8 cellular contexts compared by ENCODE assay signal in genomic region chr1:40315239-40315794, GRCh38.
A peak's percentile ranks its signal among the peaks of the same experiment; 100 is the strongest.
DNase-seq lines count a peak whose midpoint lies in the region; ATAC-seq and TF ChIP-seq lines count a peak whose summit lies in the region.

No MANE protein-coding gene starts in this region.

- DNase-seq in EL: peak; percentile 83
- DNase-seq in NCI-H2227 (lab: John Stamatoyannopoulos, UW; ENCODE audit: unreplicated experiment): peak; percentile 89
- DNase-seq in activated CD4-positive, alpha-beta T cell treated with anti-CD3 and anti-CD28 coated beads for 4 hours: peak; percentile 80 to 83
- DNase-seq in choroid plexus epithelial cell (ENCODE audit: low read depth): peak; percentile 93
- peak; percentile 77 for DNase-seq in kidney tubule cell (ENCODE audit: low spot score)
- DNase-seq in stimulated activated CD4-positive, alpha-beta T cell treated with anti-CD3 and anti-CD28 coated beads, Interleukin-15, amount 100 ng/mL, for 1 hour (ENCODE audit: low read depth in 1 of 2, low spot score in 1 of 2): peak; percentile 75 to 76

- peak overlapping the region; percentile 48 for H3K4me3 ChIP-seq in choroid plexus epithelial cell (ENCODE audit: low read depth, low read length)

- TF ChIP-seq CTCF in choroid plexus epithelial cell (conservative IDR thresholded peaks at IDR 0.05; ENCODE audit: low read depth, low read length): peak; percentile 91

- ATAC-seq in HG02678 (IDR thresholded peaks at IDR 0.05; ENCODE audit: unreplicated experiment): peak; percentile 42
- ATAC-seq in HG03097 (IDR thresholded peaks at IDR 0.05; ENCODE audit: low FRiP score, unreplicated experiment): no peak
